Comparison of ENCODE assay signal across 13 cellular contexts in the genomic region with DNA sequence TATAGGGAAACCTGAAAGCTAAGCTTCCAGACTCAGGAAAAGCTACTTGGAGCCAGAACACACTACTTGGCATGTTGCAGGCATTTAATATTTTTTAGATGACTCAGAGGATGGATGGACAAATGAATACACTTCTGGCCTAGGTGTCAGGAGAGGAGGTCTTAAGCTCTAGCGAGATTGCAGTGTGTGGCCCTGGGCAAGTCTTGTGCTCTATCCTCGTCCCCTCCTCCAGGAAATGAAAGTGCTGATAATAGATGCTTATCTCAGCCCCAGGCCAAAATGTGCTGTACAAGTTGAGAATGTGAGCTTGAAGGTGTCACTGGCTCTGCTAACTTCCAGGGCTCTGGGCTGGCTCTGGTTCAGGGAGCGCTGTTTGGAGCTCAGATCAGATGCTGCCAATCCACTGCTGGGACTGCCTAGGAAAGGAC.
A peak's percentile ranks its signal among the peaks of the same experiment; 100 is the strongest.
DNase-seq lines count a peak whose midpoint lies in the region; ATAC-seq, FAIRE-seq and TF ChIP-seq lines count a peak whose summit lies in the region.
"Had no signal": no experiment of that assay in that cellular context is flagged by ENCODE, and none has a peak within 500 bp of the region (broad histone marks: within the 10 kb centered on the region; RNA-seq: fewer than 3 reads in every experiment).

No MANE protein-coding gene starts in this region.

- no peak for TF ChIP-seq RAD21 in A549 (conservative IDR thresholded peaks at IDR 0.05 in 1 of 2, IDR thresholded peaks at IDR 0.05 in 1 of 2)

- FAIRE-seq in A549 (lab: Jason Lieb, UNC): no peak
- no peak for FAIRE-seq in kidney (lab: Jason Lieb, UNC)

- intact Hi-C loops in kidney (cut with DNase I): no loop called here

- H3K9me3 Mint-ChIP-seq in brain: no peaks in the 10 kb centered on the region
- no peaks in the 10 kb centered on the region for H3K9me3 Mint-ChIP-seq in nephron progenitor cell
- H3K9me3 Mint-ChIP-seq: endodermal cell had no signal

- H3K4me1 ChIP-seq in A549: no peaks in the 10 kb centered on the region
- no peaks in the 10 kb centered on the region for H3K4me1 ChIP-seq in kidney (ENCODE audit: control insufficient read depth in 1 of 2, insufficient read depth in 1 of 2, low read depth in 1 of 2, low read length in 2 of 2)
- H3K4me1 ChIP-seq: SJSA1 had no signal

- TF ChIP-seq POLR2A in A549 (IDR thresholded peaks at IDR 0.05; ENCODE audit: low read length): no peak

- no peak overlapping the region for H3K4me3 ChIP-seq in A549
- H3K4me3 ChIP-seq in kidney (ENCODE audit: low read length in 2 of 2): no peak overlapping the region
- H3K4me3 ChIP-seq: SJSA1 had no signal

- peak; percentile 8 to 32 for DNase-seq in A549 (ENCODE audit: low read depth in 1 of 2, low spot score in 1 of 2)
- DNase-seq in HT1080 (ENCODE audit: low read depth): peak; percentile 79
- peak; percentile 39 for DNase-seq in kidney
- DNase-seq in UCSD-AML1 (lab: John Stamatoyannopoulos, UW; ENCODE audit: unreplicated experiment): no peak
- DNase-seq in activated CD4-positive, CD25-positive, alpha-beta regulatory T cell treated with anti-CD3 and anti-CD28 coated beads, Interleukin-2, amount 50 U/mL, for 72 hours: no peak
- no peak for DNase-seq in nephron progenitor cell
- no peak for DNase-seq in GOT3 (lab: John Stamatoyannopoulos, UW)
- DNase-seq: activated T-cell treated with anti-CD3 and anti-CD28 coated beads, Interleukin-2, amount 50 U/mL, for 1 hour; C1 segment of cervical spinal cord; endodermal cell; naive thymus-derived CD4-positive, alpha-beta T cell had no signal

- H3K27me3 Mint-ChIP-seq in brain (peaks cover 4% of the 10 kb centered on the region), nephron progenitor cell (ENCODE audit: low read depth, poor library complexity) (no peaks in the 10 kb centered on the region)

- POLR2A ChIA-PET in A549 (lab: Yijun Ruan, JAX): no interaction called here

- H3K27ac Mint-ChIP-seq in brain: peak overlapping the region; percentile 22 to 86 (median 68)
- no peak overlapping the region for H3K27ac Mint-ChIP-seq in nephron progenitor cell
- H3K27ac Mint-ChIP-seq: endodermal cell; naive thymus-derived CD4-positive, alpha-beta T cell had no signal

- H3K4me1 Mint-ChIP-seq in brain (peaks cover 63% of the 10 kb centered on the region), nephron progenitor cell (peaks cover 69% of the 10 kb centered on the region)
- H3K4me1 Mint-ChIP-seq: naive thymus-derived CD4-positive, alpha-beta T cell had no signal

- TF ChIP-seq CTCF in A549 (IDR thresholded peaks at IDR 0.05) (no peak), brain (conservative IDR thresholded peaks at IDR 0.05) (no peak), kidney (IDR thresholded peaks at IDR 0.05; ENCODE audit: borderline replicate concordance, extremely low read depth, insufficient read depth) (no peak), nephron progenitor cell (IDR thresholded peaks at IDR 0.05) (no peak)

- no peak overlapping the region for H3K4me2 ChIP-seq in A549

- no peaks in the 10 kb centered on the region for H3K36me3 ChIP-seq in kidney (ENCODE audit: control insufficient read depth in 1 of 2, insufficient read depth in 2 of 2, low read length in 2 of 2)
- H3K36me3 ChIP-seq: SJSA1 had no signal

- TF ChIP-seq EP300 in A549 (IDR thresholded peaks at IDR 0.05): no peak

- H3K27ac ChIP-seq in A549 (no peak overlapping the region), kidney (ENCODE audit: low read depth in 2 of 2, low read length in 2 of 2) (no peak overlapping the region)
- H3K27ac ChIP-seq: SJSA1 had no signal

- 31% methylated on average over 3 of the region's 3 CpGs for WGBS in A549 (ENCODE audit: missing lambda C conversion rate)

- H3K36me3 Mint-ChIP-seq in brain (peaks cover 5% of the 10 kb centered on the region), nephron progenitor cell (ENCODE audit: low read depth) (peaks cover 7% of the 10 kb centered on the region)
- H3K36me3 Mint-ChIP-seq: naive thymus-derived CD4-positive, alpha-beta T cell had no signal

- CTCF ChIA-PET in A549 (lab: Yijun Ruan, JAX): no interaction called here

- no peaks in the 10 kb centered on the region for H3K9me3 ChIP-seq in A549
- no peaks in the 10 kb centered on the region for H3K9me3 ChIP-seq in kidney (ENCODE audit: control insufficient read depth in 1 of 2, low read length in 2 of 2)
- H3K9me3 ChIP-seq: SJSA1 had no signal

- no peak overlapping the region for H3K9ac ChIP-seq in kidney (ENCODE audit: low read length in 2 of 2)

- no peak overlapping the region for H3K4me3 Mint-ChIP-seq in brain
- H3K4me3 Mint-ChIP-seq in nephron progenitor cell: no peak overlapping the region
- H3K4me3 Mint-ChIP-seq: endodermal cell; naive thymus-derived CD4-positive, alpha-beta T cell had no signal

- peak; percentile 61 to 64; a peak in 5 of 6 replicates for ATAC-seq in A549
- ATAC-seq: naive thymus-derived CD4-positive, alpha-beta T cell had no signal

TF ChIP-seq in A549, 52 proteins besides CTCF, POLR2A, EP300 and RAD21:
- TF ChIP-seq HOXA7 (CRISPR knock-in tag; IDR thresholded peaks at IDR 0.05) (no peak), USF2 (IDR thresholded peaks at IDR 0.05) (no peak), FOSL2 (IDR thresholded peaks at IDR 0.05) (no peak), FOSL2 (CRISPR knock-in tag; IDR thresholded peaks at IDR 0.05) (no peak), JUNB (IDR thresholded peaks at IDR 0.05) (no peak), KDM1A (IDR thresholded peaks at IDR 0.05; ENCODE audit: low read depth) (no peak)
- TF ChIP-seq, protein P1, sequence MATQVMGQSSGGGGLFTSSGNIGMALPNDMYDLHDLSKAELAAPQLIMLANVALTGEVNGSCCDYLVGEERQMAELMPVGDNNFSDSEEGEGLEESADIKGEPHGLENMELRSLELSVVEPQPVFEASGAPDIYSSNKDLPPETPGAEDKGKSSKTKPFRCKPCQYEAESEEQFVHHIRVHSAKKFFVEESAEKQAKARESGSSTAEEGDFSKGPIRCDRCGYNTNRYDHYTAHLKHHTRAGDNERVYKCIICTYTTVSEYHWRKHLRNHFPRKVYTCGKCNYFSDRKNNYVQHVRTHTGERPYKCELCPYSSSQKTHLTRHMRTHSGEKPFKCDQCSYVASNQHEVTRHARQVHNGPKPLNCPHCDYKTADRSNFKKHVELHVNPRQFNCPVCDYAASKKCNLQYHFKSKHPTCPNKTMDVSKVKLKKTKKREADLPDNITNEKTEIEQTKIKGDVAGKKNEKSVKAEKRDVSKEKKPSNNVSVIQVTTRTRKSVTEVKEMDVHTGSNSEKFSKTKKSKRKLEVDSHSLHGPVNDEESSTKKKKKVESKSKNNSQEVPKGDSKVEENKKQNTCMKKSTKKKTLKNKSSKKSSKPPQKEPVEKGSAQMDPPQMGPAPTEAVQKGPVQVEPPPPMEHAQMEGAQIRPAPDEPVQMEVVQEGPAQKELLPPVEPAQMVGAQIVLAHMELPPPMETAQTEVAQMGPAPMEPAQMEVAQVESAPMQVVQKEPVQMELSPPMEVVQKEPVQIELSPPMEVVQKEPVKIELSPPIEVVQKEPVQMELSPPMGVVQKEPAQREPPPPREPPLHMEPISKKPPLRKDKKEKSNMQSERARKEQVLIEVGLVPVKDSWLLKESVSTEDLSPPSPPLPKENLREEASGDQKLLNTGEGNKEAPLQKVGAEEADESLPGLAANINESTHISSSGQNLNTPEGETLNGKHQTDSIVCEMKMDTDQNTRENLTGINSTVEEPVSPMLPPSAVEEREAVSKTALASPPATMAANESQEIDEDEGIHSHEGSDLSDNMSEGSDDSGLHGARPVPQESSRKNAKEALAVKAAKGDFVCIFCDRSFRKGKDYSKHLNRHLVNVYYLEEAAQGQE (IDR thresholded peaks at IDR 0.05): no peak
- TF ChIP-seq, protein P2, sequence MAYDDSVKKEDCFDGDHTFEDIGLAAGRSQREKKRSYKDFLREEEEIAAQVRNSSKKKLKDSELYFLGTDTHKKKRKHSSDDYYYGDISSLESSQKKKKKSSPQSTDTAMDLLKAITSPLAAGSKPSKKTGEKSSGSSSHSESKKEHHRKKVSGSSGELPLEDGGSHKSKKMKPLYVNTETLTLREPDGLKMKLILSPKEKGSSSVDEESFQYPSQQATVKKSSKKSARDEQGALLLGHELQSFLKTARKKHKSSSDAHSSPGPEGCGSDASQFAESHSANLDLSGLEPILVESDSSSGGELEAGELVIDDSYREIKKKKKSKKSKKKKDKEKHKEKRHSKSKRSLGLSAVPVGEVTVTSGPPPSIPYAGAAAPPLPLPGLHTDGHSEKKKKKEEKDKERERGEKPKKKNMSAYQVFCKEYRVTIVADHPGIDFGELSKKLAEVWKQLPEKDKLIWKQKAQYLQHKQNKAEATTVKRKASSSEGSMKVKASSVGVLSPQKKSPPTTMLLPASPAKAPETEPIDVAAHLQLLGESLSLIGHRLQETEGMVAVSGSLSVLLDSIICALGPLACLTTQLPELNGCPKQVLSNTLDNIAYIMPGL (CRISPR knock-in tag; IDR thresholded peaks at IDR 0.05; ENCODE audit: borderline replicate concordance): no peak
TF ChIP-seq in A549: peak in this region for 0.

Comparison
In these comparisons a context has a peak if more than half of its experiments do, and no peak if none do; other contexts are left out.
1. DNase-seq: peak in A549 (2 of 2), HT1080 (single experiment) and kidney (single experiment); none in UCSD-AML1 (single experiment), activated CD4-positive, CD25-positive, alpha-beta regulatory T cell treated with anti-CD3 and anti-CD28 coated beads, Interleukin-2, amount 50 U/mL, for 72 hours (single experiment), nephron progenitor cell (single experiment) and GOT3 (single experiment).